6 cellular contexts compared by ENCODE assay signal in the genomic region with DNA sequence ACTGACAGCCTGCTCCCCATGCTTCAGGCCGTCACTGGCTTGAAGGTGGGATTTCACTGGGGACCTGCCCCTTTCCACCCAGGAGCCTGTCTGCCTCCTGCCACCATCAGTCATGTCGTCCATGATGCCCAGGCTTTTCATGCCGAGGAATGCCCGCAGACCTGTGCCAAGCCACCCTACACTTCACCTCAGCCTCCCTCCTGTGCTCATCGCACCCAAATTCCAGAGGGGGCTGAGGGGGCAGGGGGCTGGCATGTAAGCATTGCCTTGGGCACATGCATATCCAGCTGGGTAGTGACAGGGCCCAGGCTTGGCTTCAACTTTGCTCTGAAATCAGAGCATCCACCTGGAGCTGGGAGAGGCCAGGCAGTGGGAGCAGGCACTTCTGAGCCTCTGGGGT. TPM values are rescaled to one million over a fixed set of nuclear protein-coding genes. Genes with fewer than 3 reads are reported as not detected.
"Had no signal": no experiment of that assay in that cellular context is flagged by ENCODE, and none has a peak within 500 bp of the region (broad histone marks: within the 10 kb centered on the region; RNA-seq: fewer than 3 reads in every experiment).

No MANE protein-coding gene starts in this region.

- ATAC-seq: K562 had no signal

- H3K4me3 ChIP-seq: K562 had no signal

- DNase-seq: IMR-90 had no signal

- H3K36me3 Mint-ChIP-seq: IgD-negative memory B cell had no signal

- H3K4me3 Mint-ChIP-seq: IgD-negative memory B cell had no signal

- H3K27ac ChIP-seq: HL-60 had no signal

- H3K27me3 Mint-ChIP-seq: IgD-negative memory B cell had no signal

- H3K4me1 Mint-ChIP-seq: IgD-negative memory B cell had no signal

RNA-seq across cellular contexts. Expression of gene RPRM, which starts 20.9 kb away (rescaled TPM):
- total RNA-seq: HepG2, HT1080, IMR-90, K562 had no signal
- polyA plus RNA-seq: HepG2, IgD-negative memory B cell, IMR-90, K562 had no signal
